In the genomic region with DNA sequence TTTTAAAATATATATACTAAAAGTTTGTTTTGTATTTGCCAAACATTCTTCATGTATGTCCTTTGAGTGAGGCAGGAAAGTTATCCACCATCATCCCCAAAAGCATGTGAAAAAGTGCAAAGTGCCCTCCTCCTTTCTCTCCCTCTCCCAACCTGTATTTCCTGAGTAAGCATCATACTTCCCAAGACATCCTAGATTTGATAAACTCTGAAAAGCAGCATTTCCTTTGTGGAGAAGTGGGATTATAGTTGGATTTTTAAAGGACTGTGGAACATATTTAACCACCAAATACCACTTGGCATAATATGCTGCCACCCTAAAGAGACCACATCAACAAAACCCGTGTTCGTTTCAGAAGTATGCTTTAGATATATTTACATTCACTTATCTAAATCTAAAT, we compare ENCODE assay signal across 13 cellular contexts. TPM values are rescaled to one million over a fixed set of nuclear protein-coding genes. Genes with fewer than 3 reads are reported as not detected.
DNase-seq lines count a peak whose midpoint lies in the region; ATAC-seq and TF ChIP-seq lines count a peak whose summit lies in the region.
"Had no signal": no experiment of that assay in that cellular context is flagged by ENCODE, and none has a peak within 500 bp of the region (broad histone marks: within the 10 kb centered on the region; RNA-seq: fewer than 3 reads in every experiment).

No MANE protein-coding gene starts in this region.

- H3K4me3 ChIP-seq in HUES64 (ENCODE audit: low read length) (peak overlapping the region; percentile 68), colonic mucosa (peak overlapping the region; percentile 40), mucosa of descending colon (peak overlapping the region; percentile 4), thoracic aorta (peak overlapping the region; percentile 90)

- no peak overlapping the region for H3K27ac ChIP-seq in HUES64 (ENCODE audit: low read depth, low read length)
- H3K27ac ChIP-seq in colonic mucosa, result peak overlapping the region; percentile 79
- H3K27ac ChIP-seq in thoracic aorta, result peak overlapping the region; percentile 69 to 71

- H3K27me3 ChIP-seq in HUES64 (ENCODE audit: insufficient read depth, low read length) (no peaks in the 10 kb centered on the region), colonic mucosa (no peaks in the 10 kb centered on the region), thoracic aorta (replicated peaks; ENCODE audit: insufficient read depth) (no peaks in the 10 kb centered on the region)

- peaks cover 28% of the 10 kb centered on the region for H3K36me3 ChIP-seq in HUES64 (ENCODE audit: insufficient read depth, low read length)
- H3K36me3 ChIP-seq in colonic mucosa, result peaks cover 17% of the 10 kb centered on the region
- H3K36me3 ChIP-seq in mucosa of descending colon (ENCODE audit: low read depth), result no peaks in the 10 kb centered on the region
- H3K36me3 ChIP-seq in thoracic aorta, result peaks cover 19% of the 10 kb centered on the region

- intact Hi-C loops in colonic mucosa (cut with DNase I), result loop anchor here (5.0 kb wide), 1 partner anchor 98 kb away; no protein-coding TSS in a partner anchor
- intact Hi-C loops in mucosa of descending colon (cut with DNase I, micrococcal nuclease), result loop anchor here in 1 of 2 donors (5.0 kb wide), 1 partner anchor 98 kb away; no protein-coding TSS in a partner anchor

- no peak for DNase-seq in colonic mucosa
- no peak for DNase-seq in mucosa of descending colon
- no peak for DNase-seq in thoracic aorta (ENCODE audit: low spot score)
- no peak for DNase-seq in MV-4-11 (lab: John Stamatoyannopoulos, UW)
- DNase-seq in NK-92 treated with Interleukin-12 subunit alpha and Interleukin-12 subunit beta, amount 100 ng/mL, for 24 hours (lab: John Stamatoyannopoulos, UW), result no peak
- DNase-seq: activated gamma-delta T cell, naive B cell, NCI-H526 treated with DMSO at 0.1 percent for 48 hours, T-helper 9 cell had no signal

- H3K9ac ChIP-seq in HUES64 (ENCODE audit: low read depth, low read length) (peak overlapping the region; percentile 7; the same call in 1 of the 2 replicates), colonic mucosa (ENCODE audit: low read depth in 2 of 2, low read length in 2 of 2) (peak overlapping the region in 1 of 2 donors; percentile 78)

- TF ChIP-seq CTCF in colonic mucosa (IDR thresholded peaks at IDR 0.05) (no peak), mucosa of descending colon (IDR thresholded peaks at IDR 0.05) (no peak), thoracic aorta (IDR thresholded peaks at IDR 0.05) (no peak)

- no peaks in the 10 kb centered on the region for H3K9me3 ChIP-seq in HUES64 (ENCODE audit: insufficient read depth, low read depth, low read length)
- H3K9me3 ChIP-seq in colonic mucosa, result no peaks in the 10 kb centered on the region
- no peaks in the 10 kb centered on the region for H3K9me3 ChIP-seq in mucosa of descending colon
- H3K9me3 ChIP-seq in thoracic aorta, result no peaks in the 10 kb centered on the region

- 100% methylated on average over 2 of the region's 2 CpGs for WGBS in HUES64

- ATAC-seq in mucosa of descending colon (no peak), thoracic aorta (ENCODE audit: insufficient number of reproducible peaks, low FRiP score, low read depth) (no peak), GM18909 (IDR thresholded peaks at IDR 0.05; ENCODE audit: poor library complexity, unreplicated experiment) (no peak), HG02884 (IDR thresholded peaks at IDR 0.05; ENCODE audit: unreplicated experiment) (no peak)

- H3K4me1 ChIP-seq in HUES64 (ENCODE audit: insufficient read depth, low read length) (peaks cover 39% of the 10 kb centered on the region), colonic mucosa (peaks cover 3% of the 10 kb centered on the region), mucosa of descending colon (ENCODE audit: low read depth) (peaks cover 17% of the 10 kb centered on the region), thoracic aorta (ENCODE audit: control insufficient read depth in 1 of 2, low read depth in 2 of 2) (peaks cover 13 to 47% of the 10 kb centered on the region in 2 donors)

RNA-seq across cellular contexts. Expression of a gene that starts 36.9 kb away (rescaled TPM):
- polyA plus RNA-seq in HUES64 (2013, experiment 1 of 2), result 41.6 TPM
- polyA plus RNA-seq in HUES64 (2013, experiment 2 of 2), result 45.3 TPM
- 100 to 1,000 TPM; 174 to 455 TPM for total RNA-seq in colonic mucosa
- 100 to 1,000 TPM; 213 to 399 (median 359) TPM for total RNA-seq in mucosa of descending colon
- 100 to 1,000 TPM; 117 to 232 TPM for total RNA-seq in thoracic aorta

RNA-seq across cellular contexts. Expression of a gene that starts 44.6 kb away (rescaled TPM):
- not detected for polyA plus RNA-seq in HUES64 (2013, experiment 1 of 2)
- not detected for polyA plus RNA-seq in HUES64 (2013, experiment 2 of 2)
- 10 to 100 TPM; 12.8 to 39.6 TPM for total RNA-seq in colonic mucosa
- total RNA-seq in mucosa of descending colon, result 10 to 100 TPM; 20.9 to 64.0 (median 38.7) TPM
- total RNA-seq in thoracic aorta, result not detected
- total RNA-seq: frontal cortex had no signal

RNA-seq across cellular contexts. Expression of a gene that starts 50.1 kb away (rescaled TPM):
- not detected for polyA plus RNA-seq in HUES64 (2013, experiment 1 of 2)
- not detected for polyA plus RNA-seq in HUES64 (2013, experiment 2 of 2)
- total RNA-seq in colonic mucosa (not detected), mucosa of descending colon (not detected), thoracic aorta (1 to 10 TPM in 1 of 2 donors, not detected in 1; 3.7 TPM)
- total RNA-seq: frontal cortex had no signal

Comparison
In these comparisons a context has a peak if more than half of its experiments do, and no peak if none do; other contexts are left out.
1. H3K4me3 ChIP-seq: peak in every context shown above with its lines; median percentile 90 in thoracic aorta; 68 in HUES64; 40 in colonic mucosa; 4 in mucosa of descending colon.
2. RNA of a gene that starts 44.6 kb away (total RNA-seq): 12.8 to 39.6 TPM in colonic mucosa and 20.9 to 64.0 TPM in mucosa of descending colon; not detected in thoracic aorta; every median in the first group is over 10 times any median in the second.